In the genomic region with DNA sequence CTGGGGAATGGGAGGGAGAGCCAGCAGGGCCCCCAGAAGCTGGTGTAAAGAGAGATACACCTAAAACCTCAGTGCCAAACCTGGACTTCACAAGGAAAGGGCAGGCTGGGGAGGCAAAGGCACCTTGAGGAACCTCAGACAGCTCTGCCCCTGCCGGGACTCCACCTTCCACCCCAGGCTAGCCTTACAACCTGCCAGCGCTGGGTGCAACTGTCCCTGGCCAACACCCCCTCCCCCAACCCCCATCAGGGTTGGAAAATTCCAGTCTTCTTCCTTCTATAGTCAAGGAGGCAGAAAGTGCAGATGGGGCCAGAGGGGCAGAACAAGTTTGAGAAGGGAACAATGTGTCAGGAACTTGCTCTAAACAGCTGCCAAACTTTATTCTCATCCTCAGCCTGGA, we compare ENCODE assay signal across 1 cellular context.
TF ChIP-seq lines count a peak whose summit lies in the region.

No MANE protein-coding gene starts in this region.

TF ChIP-seq in HepG2, 621 proteins besides CTCF, POLR2A, EP300 and RAD21:
- TF ChIP-seq ZNF598 (CRISPR knock-in tag; IDR thresholded peaks at IDR 0.05; ENCODE audit: borderline replicate concordance) (no peak), ZNF567 (CRISPR knock-in tag; IDR thresholded peaks at IDR 0.05; ENCODE audit: borderline replicate concordance) (no peak), CEBPG (CRISPR knock-in tag; IDR thresholded peaks at IDR 0.05) (no peak), ZNF652 (CRISPR knock-in tag; IDR thresholded peaks at IDR 0.05; ENCODE audit: borderline replicate concordance, low read depth) (no peak), AHR (CRISPR knock-in tag; IDR thresholded peaks at IDR 0.05) (no peak), RARG (CRISPR knock-in tag; IDR thresholded peaks at IDR 0.05; ENCODE audit: low read depth) (no peak), ZNF264 (CRISPR knock-in tag; IDR thresholded peaks at IDR 0.05) (no peak), TP53 (CRISPR knock-in tag; conservative IDR thresholded peaks at IDR 0.05) (no peak), ZNF460 (CRISPR knock-in tag; IDR thresholded peaks at IDR 0.05; ENCODE audit: borderline replicate concordance) (no peak), KAT7 (CRISPR knock-in tag; IDR thresholded peaks at IDR 0.05; ENCODE audit: borderline replicate concordance) (no peak), HMG20B (CRISPR knock-in tag; conservative IDR thresholded peaks at IDR 0.05) (no peak)
